In the genomic region with DNA sequence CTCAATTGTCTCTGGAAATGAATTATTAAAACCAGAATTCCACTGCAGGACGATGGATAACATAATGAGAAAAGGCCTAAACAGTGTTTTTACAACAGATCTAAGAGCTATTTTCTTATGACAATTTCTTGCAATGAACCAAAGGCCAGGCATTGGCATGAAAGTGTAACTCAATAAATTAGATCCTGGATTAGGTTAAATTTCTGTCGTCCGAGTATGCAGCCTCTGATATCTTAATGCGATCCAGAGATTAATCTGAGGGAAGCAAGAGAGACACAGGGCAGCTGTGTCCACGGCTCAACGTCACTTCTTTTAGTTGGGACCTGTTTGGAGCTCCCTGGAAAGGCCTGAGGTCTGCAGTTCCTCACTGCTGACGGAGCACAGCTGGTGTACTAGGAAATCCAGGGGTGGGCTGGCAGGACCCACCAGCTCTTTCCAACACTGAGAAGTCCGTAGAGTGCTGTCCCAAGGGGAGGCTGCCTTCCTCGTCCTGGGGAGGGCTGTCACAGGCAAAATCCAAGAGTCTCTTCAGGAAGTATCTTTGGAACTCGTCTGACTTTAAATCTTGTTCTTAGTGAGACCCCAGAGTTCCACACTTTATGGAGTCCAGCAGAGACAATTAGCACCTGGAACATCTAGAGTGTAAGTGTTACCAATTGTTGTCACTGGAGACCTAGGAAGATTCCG, we compare ENCODE assay signal across 23 cellular contexts.
DNase-seq lines count a peak whose midpoint lies in the region; ATAC-seq, FAIRE-seq and TF ChIP-seq lines count a peak whose summit lies in the region.
"Had no signal": no experiment of that assay in that cellular context is flagged by ENCODE, and none has a peak within 500 bp of the region (broad histone marks: within the 10 kb centered on the region; RNA-seq: fewer than 3 reads in every experiment).

No MANE protein-coding gene starts in this region.

- peak overlapping the region; percentile 100 for H3K27ac Mint-ChIP-seq in astrocyte (ENCODE audit: unreplicated experiment)
- H3K27ac Mint-ChIP-seq: activated T-cell treated with anti-CD3 and anti-CD28 coated beads, Interleukin-2, amount 50 U/mL, for 24 hours; CD4-positive, alpha-beta T cell; neural progenitor cell; type B pancreatic cell had no signal

- H3K79me2 ChIP-seq in astrocyte (ENCODE audit: insufficient read depth, low read length) (no peaks in the 10 kb centered on the region), mesendoderm (ENCODE audit: control insufficient read depth, insufficient read depth, low read length) (no peaks in the 10 kb centered on the region)

- H3K27me3 ChIP-seq in BLaER1 = no peaks in the 10 kb centered on the region
- H3K27me3 ChIP-seq in astrocyte (ENCODE audit: insufficient read depth, low read length) = no peaks in the 10 kb centered on the region
- no peaks in the 10 kb centered on the region for H3K27me3 ChIP-seq in mesendoderm (ENCODE audit: insufficient read depth, low read length, poor library complexity)
- H3K27me3 ChIP-seq in skeletal muscle tissue (ENCODE audit: control insufficient read depth in 3 of 3, insufficient read depth in 3 of 3, low read length in 3 of 3) = no peaks in the 10 kb centered on the region
- H3K27me3 ChIP-seq: neural progenitor cell, stomach had no signal

- no peak overlapping the region for H2BK5ac ChIP-seq in mesendoderm (ENCODE audit: low read length)

- no peaks in the 10 kb centered on the region for H3K79me1 ChIP-seq in mesendoderm (ENCODE audit: low read length)

- H2BK120ac ChIP-seq in mesendoderm (ENCODE audit: low read depth, low read length) = no peak overlapping the region

- H4K5ac ChIP-seq in mesendoderm (ENCODE audit: low read length) = no peak overlapping the region

- H4K20me1 ChIP-seq in BLaER1 (no peaks in the 10 kb centered on the region), astrocyte (ENCODE audit: insufficient read depth, low read length) (no peaks in the 10 kb centered on the region)

- H3K27me3 Mint-ChIP-seq in astrocyte (ENCODE audit: low read depth, unreplicated experiment) = peaks cover 4% of the 10 kb centered on the region
- H3K27me3 Mint-ChIP-seq: type B pancreatic cell had no signal

- no peak for TF ChIP-seq CTCF in astrocyte (IDR thresholded peaks at IDR 0.05; ENCODE audit: insufficient read depth, low read depth, low read length)

- peaks cover 2% of the 10 kb centered on the region for H3K9me3 Mint-ChIP-seq in astrocyte (ENCODE audit: unreplicated experiment)
- H3K9me3 Mint-ChIP-seq: activated T-cell treated with anti-CD3 and anti-CD28 coated beads, Interleukin-2, amount 50 U/mL, for 24 hours; CD4-positive, alpha-beta T cell; neural progenitor cell; type B pancreatic cell had no signal

- no peak overlapping the region for H2BK15ac ChIP-seq in mesendoderm (replicated peaks; ENCODE audit: low read depth)

- WGBS in mesendoderm (ENCODE audit: extremely low coverage, insufficient coverage, low lambda C conversion rate) = no CpG with 5 or more reads among the region's 11 CpGs

- H3K4ac ChIP-seq in mesendoderm (ENCODE audit: low read depth, low read length) = no peak overlapping the region

- H3K4me1 Mint-ChIP-seq in astrocyte (ENCODE audit: low read depth, unreplicated experiment) = peaks cover 60% of the 10 kb centered on the region

- H3K23ac ChIP-seq in mesendoderm (ENCODE audit: low read length) = no peak overlapping the region

- H3K18ac ChIP-seq in mesendoderm (ENCODE audit: low read length) = no peak overlapping the region

- H3K4me2 ChIP-seq in BLaER1 (0 out of 2 replicates have a peak overlapping the region, but pooled peaks have one; percentile 7), astrocyte (ENCODE audit: low read length) (peak overlapping the region; percentile 82), mesendoderm (ENCODE audit: low read length) (no peak overlapping the region)
- H3K4me2 ChIP-seq: neural progenitor cell had no signal

- H3K4me1 ChIP-seq in BLaER1 (peaks cover 80% of the 10 kb centered on the region), astrocyte (ENCODE audit: insufficient read depth, low read length) (peaks cover 38% of the 10 kb centered on the region), mesendoderm (ENCODE audit: control insufficient read depth, low read depth, low read length) (peaks cover 9% of the 10 kb centered on the region), skeletal muscle tissue (ENCODE audit: control insufficient read depth in 3 of 3, insufficient read depth in 3 of 3, low read length in 3 of 3) (peaks cover 6 to 11% (median 11%) of the 10 kb centered on the region in 3 donors)

- no peak overlapping the region for H3K9ac ChIP-seq in BLaER1
- peak overlapping the region; percentile 85 for H3K9ac ChIP-seq in astrocyte (ENCODE audit: low read length)
- no peak overlapping the region for H3K9ac ChIP-seq in mesendoderm (ENCODE audit: low read length)
- H3K9ac ChIP-seq in skeletal muscle tissue (ENCODE audit: low read depth in 1 of 3, low read length in 3 of 3) = no peak overlapping the region
- H3K9ac ChIP-seq: neural progenitor cell had no signal

- no peak overlapping the region for H2AFZ ChIP-seq in astrocyte (ENCODE audit: low read depth, low read length)
- H2AFZ ChIP-seq: neural progenitor cell had no signal

- no peaks in the 10 kb centered on the region for H3K36me3 ChIP-seq in BLaER1
- no peaks in the 10 kb centered on the region for H3K36me3 ChIP-seq in astrocyte (ENCODE audit: insufficient read depth, low read length)
- no peaks in the 10 kb centered on the region for H3K36me3 ChIP-seq in mesendoderm (ENCODE audit: control insufficient read depth, insufficient read depth, low read length)
- no peaks in the 10 kb centered on the region for H3K36me3 ChIP-seq in skeletal muscle tissue (ENCODE audit: control insufficient read depth in 3 of 3, insufficient read depth in 3 of 3, low read length in 3 of 3)
- H3K36me3 ChIP-seq: neural progenitor cell, stomach had no signal

- no peak for FAIRE-seq in astrocyte (lab: Jason Lieb, UNC)
- FAIRE-seq: GM18507, TTC549 had no signal

- DNase-seq in astrocyte (ENCODE audit: low read depth) (peak; percentile 26), mesendoderm (peak; percentile 92), DMS153 (lab: John Stamatoyannopoulos, UW) (no peak), HCEC 1CT (no peak)
- DNase-seq: activated CD4-positive, alpha-beta T cell treated with anti-CD3 and anti-CD28 coated beads for 1 hour; activated CD8-positive, alpha-beta memory T cell treated with anti-CD3 and anti-CD28 coated beads for 24 hours; activated naive CD4-positive, alpha-beta T cell; activated T-cell treated with anti-CD3 and anti-CD28 coated beads, Interleukin-2, amount 50 U/mL, for 24 hours; caudate nucleus; CD4-positive, alpha-beta T cell; NCI-H1048; NCI-H187; stomach had no signal

- no peak overlapping the region for H4K8ac ChIP-seq in mesendoderm (ENCODE audit: low read depth, low read length)

- ATAC-seq in HG03571 (IDR thresholded peaks at IDR 0.05; ENCODE audit: unreplicated experiment) (no peak), GM21528 (IDR thresholded peaks at IDR 0.05; ENCODE audit: low FRiP score, unreplicated experiment) (no peak)
- ATAC-seq: HCT116, left lobe of liver had no signal

- no peak overlapping the region for H3K56ac ChIP-seq in mesendoderm (ENCODE audit: low read length)

- H3K36me3 Mint-ChIP-seq in astrocyte (ENCODE audit: low read depth, unreplicated experiment) = no peaks in the 10 kb centered on the region
- H3K36me3 Mint-ChIP-seq: neural progenitor cell, type B pancreatic cell had no signal

- H3K27ac ChIP-seq in BLaER1 (no peak overlapping the region), astrocyte (ENCODE audit: low read depth, low read length) (peak overlapping the region; percentile 96), mesendoderm (ENCODE audit: low read depth, low read length) (peak overlapping the region; percentile 68), skeletal muscle tissue (ENCODE audit: low read depth, low read length) (peak overlapping the region; percentile 71)
- H3K27ac ChIP-seq: neural progenitor cell had no signal

- H3K4me3 ChIP-seq in BLaER1 = no peak overlapping the region
- H3K4me3 ChIP-seq in astrocyte (ENCODE audit: insufficient read depth, low read depth, low read length) = no peak overlapping the region
- H3K4me3 ChIP-seq in mesendoderm (ENCODE audit: low read length) = no peak overlapping the region
- no peak overlapping the region for H3K4me3 ChIP-seq in skeletal muscle tissue (ENCODE audit: low read length in 3 of 3)
- H3K4me3 ChIP-seq: neural progenitor cell, stomach had no signal

- no peak overlapping the region for H3K4me3 Mint-ChIP-seq in astrocyte (ENCODE audit: unreplicated experiment)
- H3K4me3 Mint-ChIP-seq: activated T-cell treated with anti-CD3 and anti-CD28 coated beads, Interleukin-2, amount 50 U/mL, for 24 hours; CD4-positive, alpha-beta T cell; neural progenitor cell; type B pancreatic cell had no signal

- no peaks in the 10 kb centered on the region for H3K9me3 ChIP-seq in BLaER1
- peaks cover 3% of the 10 kb centered on the region for H3K9me3 ChIP-seq in astrocyte (ENCODE audit: insufficient read depth, low read depth, low read length)
- no peaks in the 10 kb centered on the region for H3K9me3 ChIP-seq in skeletal muscle tissue (ENCODE audit: control insufficient read depth in 3 of 3, low read length in 3 of 3)
- H3K9me3 ChIP-seq: stomach had no signal

- H2AK5ac ChIP-seq in mesendoderm (ENCODE audit: low read length) = no peak overlapping the region

Comparison
In these comparisons a context has a peak if more than half of its experiments do, and no peak if none do; other contexts are left out.
1. DNase-seq: peak in astrocyte (single experiment) and mesendoderm (single experiment); none in DMS153 (single experiment) and HCEC 1CT (single experiment).